ENCODE assay signal across 1 cellular context in genomic region chr10:133251388-133252222, GRCh38.
TF ChIP-seq lines count a peak whose summit lies in the region.

No MANE protein-coding gene starts in this region.

TF ChIP-seq in WTC11, 78 proteins besides CTCF, POLR2A, EP300 and RAD21 (continued from another document):
- TF ChIP-seq ZNF425 (CRISPR knock-in tag; conservative IDR thresholded peaks at IDR 0.05) (no peak), FOXK1 (CRISPR knock-in tag; IDR thresholded peaks at IDR 0.05) (no peak), CREM (CRISPR knock-in tag; IDR thresholded peaks at IDR 0.05) (no peak), SMAD4 (CRISPR knock-in tag; IDR thresholded peaks at IDR 0.05) (no peak), ZNF281 (CRISPR knock-in tag; IDR thresholded peaks at IDR 0.05) (no peak), MXD4 (CRISPR knock-in tag; IDR thresholded peaks at IDR 0.05; ENCODE audit: borderline replicate concordance) (no peak), AFF4 (CRISPR knock-in tag; IDR thresholded peaks at IDR 0.05; ENCODE audit: borderline replicate concordance) (no peak)
